13 cellular contexts compared by ENCODE assay signal in genomic region chr1:93556291-93556690, GRCh38.
DNase-seq lines count a peak whose midpoint lies in the region; FAIRE-seq and TF ChIP-seq lines count a peak whose summit lies in the region.
"Had no signal": no experiment of that assay in that cellular context is flagged by ENCODE, and none has a peak within 500 bp of the region (broad histone marks: within the 10 kb centered on the region; RNA-seq: fewer than 3 reads in every experiment).

No MANE protein-coding gene starts in this region.

- H3K9me2 ChIP-seq in GM23248 (ENCODE audit: insufficient read depth) = no peaks in the 10 kb centered on the region

- H2AFZ ChIP-seq in keratinocyte (ENCODE audit: control insufficient read depth, low read length) (no peak overlapping the region), GM23248 (no peak overlapping the region)

- no peaks in the 10 kb centered on the region for H3K9me3 ChIP-seq in keratinocyte (ENCODE audit: control insufficient read depth, low read depth, low read length)
- no peaks in the 10 kb centered on the region for H3K9me3 ChIP-seq in GM23248 (ENCODE audit: low read depth)
- H3K9me3 ChIP-seq: adrenal gland, Caco-2 had no signal

- peak; percentile 65 for FAIRE-seq in keratinocyte (lab: Jason Lieb, UNC)

- H3K9ac ChIP-seq in keratinocyte (ENCODE audit: control insufficient read depth, extremely low read depth, insufficient read depth, low read length) = no peak overlapping the region
- no peak overlapping the region for H3K9ac ChIP-seq in GM23248

- H3K4me2 ChIP-seq in keratinocyte (ENCODE audit: control insufficient read depth, extremely low read depth, insufficient read depth, low read depth, low read length) = no peak overlapping the region
- H3K4me2 ChIP-seq in GM23248 (ENCODE audit: unreplicated experiment) = no peak overlapping the region

- DNase-seq in DMS 273 (lab: John Stamatoyannopoulos, UW; ENCODE audit: unreplicated experiment) = peak; percentile 77
- peak; percentile 51 for DNase-seq in Daoy (ENCODE audit: low read depth)
- DNase-seq in NCI-H510A treated with DMSO at 0.1 percent for 48 hours (lab: John Stamatoyannopoulos, UW) = peak; percentile 77
- DNase-seq in keratinocyte (ENCODE audit: low read depth, low spot score) = no peak
- DNase-seq in NCI-H446 treated with DMSO at 0.1 percent for 48 hours (lab: John Stamatoyannopoulos, UW) = no peak
- DNase-seq in dedifferentiated amniotic fluid mesenchymal stem cell (ENCODE audit: extremely low spot score) = no peak
- no peak for DNase-seq in GM23248
- DNase-seq: activated CD4-positive, alpha-beta T cell treated with anti-CD3 and anti-CD28 coated beads, Interleukin-2, amount 10 ng/mL, durations not matched to agents 24 days and 14 days; activated T-cell treated with anti-CD3 and anti-CD28 coated beads, Interleukin-2, amount 50 U/mL, for 24 hours; adrenal gland; Caco-2; PC-3 had no signal

- dilution Hi-C loops in keratinocyte (cut with MboI; ENCODE audit: extremely low pct_ligation_motif_present, low sequenced_read_pairs) = no loop called here

- H3K9me1 ChIP-seq in keratinocyte (ENCODE audit: control insufficient read depth, extremely low read depth, insufficient read depth, low read length) = no peaks in the 10 kb centered on the region

- H3K4me1 ChIP-seq in keratinocyte (ENCODE audit: control insufficient read depth, extremely low read depth, insufficient read depth, low read length) (peaks cover 4% of the 10 kb centered on the region), GM23248 (ENCODE audit: insufficient read depth) (peaks cover 43% of the 10 kb centered on the region)

- H3F3A ChIP-seq in GM23248 (ENCODE audit: insufficient read depth) = peaks cover 96% of the 10 kb centered on the region

- peaks cover 8 to 16% of the 10 kb centered on the region in 2 experiments for H3K36me3 ChIP-seq in keratinocyte (ENCODE audit: control insufficient read depth in 2 of 2, extremely low read depth in 1 of 2, insufficient read depth in 2 of 2, low read length in 2 of 2)
- peaks cover 26% of the 10 kb centered on the region for H3K36me3 ChIP-seq in GM23248 (ENCODE audit: low read depth)

- no peaks in the 10 kb centered on the region for H4K20me1 ChIP-seq in keratinocyte (ENCODE audit: control insufficient read depth, extremely low read depth, insufficient read depth, low read length)
- H4K20me1 ChIP-seq in GM23248 (ENCODE audit: insufficient read depth) = no peaks in the 10 kb centered on the region

- TF ChIP-seq CTCF in keratinocyte (optimal IDR thresholded peaks at IDR 0.05 in 1 of 3, IDR thresholded peaks at IDR 0.05 in 1 of 3, conservative IDR thresholded peaks at IDR 0.05 in 1 of 3; ENCODE audit: extremely low read depth in 1 of 3, insufficient read depth in 2 of 3, low read length in 3 of 3) = no peak

- no peaks in the 10 kb centered on the region for H3K27me3 ChIP-seq in keratinocyte (ENCODE audit: control insufficient read depth, extremely low read depth, insufficient read depth, low read length)
- H3K27me3 ChIP-seq in GM23248 (replicated peaks; ENCODE audit: insufficient read depth) = no peaks in the 10 kb centered on the region
- H3K27me3 ChIP-seq: adrenal gland had no signal

- 93 to 100% methylated on average over 2 of the region's 2 CpGs for WGBS in GM23248 (ENCODE audit: low coverage in 1 of 2, low lambda C conversion rate in 2 of 2, missing lambda C conversion rate in 2 of 2), 2 experiments

- H3K79me2 ChIP-seq in keratinocyte (ENCODE audit: control insufficient read depth, insufficient read depth, low read length) = no peaks in the 10 kb centered on the region
- no peaks in the 10 kb centered on the region for H3K79me2 ChIP-seq in GM23248 (ENCODE audit: insufficient read depth)

- in situ Hi-C loops in GM23248 (cut with MboI) = no loop called here

- H3K4me3 ChIP-seq in keratinocyte (ENCODE audit: control insufficient read depth in 2 of 3, extremely low read depth in 1 of 3, insufficient read depth in 2 of 3, low read depth in 1 of 3, low read length in 3 of 3) (no peak overlapping the region), GM23248 (no peak overlapping the region)
- H3K4me3 ChIP-seq: adrenal gland, lung had no signal

- H3K27ac ChIP-seq in keratinocyte (ENCODE audit: control insufficient read depth, insufficient read depth, low read length) = no peak overlapping the region
- no peak overlapping the region for H3K27ac ChIP-seq in GM23248
- H3K27ac ChIP-seq: adrenal gland had no signal

Comparison
In these comparisons a context has a peak if more than half of its experiments do, and no peak if none do; other contexts are left out.
1. DNase-seq: peak in DMS 273 (single experiment), Daoy (single experiment) and NCI-H510A treated with DMSO at 0.1 percent for 48 hours (single experiment); none in keratinocyte (single experiment), NCI-H446 treated with DMSO at 0.1 percent for 48 hours (single experiment), dedifferentiated amniotic fluid mesenchymal stem cell (single experiment) and GM23248 (single experiment).